In the genomic region with DNA sequence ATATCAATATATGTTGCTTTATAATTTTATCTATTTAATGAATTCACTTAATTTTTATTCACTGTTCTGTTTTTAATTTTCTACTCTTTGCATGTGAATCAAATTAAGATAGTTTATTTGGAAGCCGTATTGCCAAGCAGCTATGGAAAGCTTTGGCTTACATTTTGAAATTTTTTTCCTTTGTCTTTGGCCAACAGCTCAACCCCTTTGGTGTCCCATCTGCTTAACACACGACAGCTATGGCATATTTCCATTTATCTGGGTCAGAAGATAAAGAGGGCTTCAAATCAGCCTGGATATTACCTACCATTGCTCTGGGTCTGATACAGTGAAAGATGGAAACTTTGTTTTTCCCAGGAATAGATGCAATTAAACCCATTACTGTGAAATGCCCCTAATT, we compare ENCODE assay signal across 17 cellular contexts.
DNase-seq lines count a peak whose midpoint lies in the region; TF ChIP-seq lines count a peak whose summit lies in the region.
"Had no signal": no experiment of that assay in that cellular context is flagged by ENCODE, and none has a peak within 500 bp of the region (broad histone marks: within the 10 kb centered on the region; RNA-seq: fewer than 3 reads in every experiment).

No MANE protein-coding gene starts in this region.

- H3K27me3 ChIP-seq in CD8-positive, alpha-beta memory T cell (ENCODE audit: insufficient read depth, low read length, poor library complexity, severe bottlenecking) = no peaks in the 10 kb centered on the region
- H3K27me3 ChIP-seq in MM.1S (replicated peaks; ENCODE audit: insufficient read depth, low read length) = no peaks in the 10 kb centered on the region

- H3K27me3 Mint-ChIP-seq in CD8-positive, alpha-beta memory T cell = no peaks in the 10 kb centered on the region
- H3K27me3 Mint-ChIP-seq: CD4-positive, alpha-beta T cell; IgD-negative memory B cell had no signal

- in situ Hi-C loops in KBM-7 (cut with MboI; ENCODE audit: low pct_unique_long_range_greater_than_20kb, low sequenced_read_pairs) = no loop called here

- H3K27ac ChIP-seq in CD8-positive, alpha-beta memory T cell (ENCODE audit: low read depth, low read length) = no peak overlapping the region
- H3K27ac ChIP-seq in MM.1S (ENCODE audit: low read length) = no peak overlapping the region
- H3K27ac ChIP-seq: C4-2B had no signal

- H3K4me1 ChIP-seq in CD8-positive, alpha-beta memory T cell (ENCODE audit: insufficient read depth, low read length) = peaks cover 3% of the 10 kb centered on the region
- H3K4me1 ChIP-seq in MM.1S (ENCODE audit: low read length) = no peaks in the 10 kb centered on the region

- DNase-seq in AG09319 (ENCODE audit: extremely low read depth, low read depth) = peak; percentile 20
- peak; percentile 12 for DNase-seq in HFF-Myc (ENCODE audit: extremely low read depth, low read depth)
- peak; percentile 80 for DNase-seq in cerebellum (ENCODE audit: low spot score)
- DNase-seq in fibroblast of the conjunctiva (ENCODE audit: low read depth) = peak; percentile 5
- no peak for DNase-seq in CD8-positive, alpha-beta memory T cell
- no peak for DNase-seq in KBM-7
- no peak for DNase-seq in MM.1S
- DNase-seq: 8988T; AML-193; CD4-positive, alpha-beta T cell; DMS153; DMS79; GF-D8; H7 had no signal

- peaks cover 2 to 6% (median 3%) of the 10 kb centered on the region in 3 donors for H3K36me3 Mint-ChIP-seq in CD8-positive, alpha-beta memory T cell

- H3K4me1 Mint-ChIP-seq in CD8-positive, alpha-beta memory T cell = peaks cover 7 to 12% (median 12%) of the 10 kb centered on the region in 3 donors

- no peaks in the 10 kb centered on the region for H3F3A ChIP-seq in MM.1S (ENCODE audit: insufficient read depth, low read length)

- H3K27ac Mint-ChIP-seq in CD8-positive, alpha-beta memory T cell = no peak overlapping the region
- H3K27ac Mint-ChIP-seq: CD4-positive, alpha-beta T cell; GM23338; IgD-negative memory B cell had no signal

- H3K9me2 ChIP-seq in MM.1S (replicated peaks; ENCODE audit: insufficient read depth, low read length) = no peaks in the 10 kb centered on the region

- CTCF ChIA-PET in CD8-positive, alpha-beta memory T cell (lab: Charles Lee) = no interaction called here

- no peak overlapping the region for H3K9ac ChIP-seq in MM.1S (ENCODE audit: low read length)

- POLR2A ChIA-PET in CD8-positive, alpha-beta memory T cell (lab: Charles Lee) = no interaction called here

- H3K79me2 ChIP-seq in MM.1S (ENCODE audit: low read length) = no peaks in the 10 kb centered on the region

- H4K20me1 ChIP-seq in MM.1S (ENCODE audit: insufficient read depth, low read length) = no peaks in the 10 kb centered on the region

- no peaks in the 10 kb centered on the region for H3K9me3 ChIP-seq in CD8-positive, alpha-beta memory T cell (ENCODE audit: low read length)
- H3K9me3 ChIP-seq in MM.1S (replicated peaks; ENCODE audit: insufficient read depth, low read length) = no peaks in the 10 kb centered on the region

- TF ChIP-seq CTCF in AG09319 (IDR thresholded peaks at IDR 0.05; ENCODE audit: low read depth, low read length) = no peak
- TF ChIP-seq CTCF in HFF-Myc (IDR thresholded peaks at IDR 0.05; ENCODE audit: low read depth, low read length, missing control alignments) = no peak
- TF ChIP-seq CTCF in MM.1S (IDR thresholded peaks at IDR 0.05; ENCODE audit: low read length) = no peak

- no peak overlapping the region for H3K4me2 ChIP-seq in MM.1S (ENCODE audit: low read depth, low read length)
- H3K4me2 ChIP-seq: GM23338 had no signal

- H2AFZ ChIP-seq in MM.1S (ENCODE audit: low read length) = no peak overlapping the region
- H2AFZ ChIP-seq: GM23338 had no signal

- H3K4me3 ChIP-seq in HFF-Myc (replicated peaks; ENCODE audit: low read depth, low read length) (no peak overlapping the region), MM.1S (ENCODE audit: low read length) (no peak overlapping the region)
- no peak overlapping the region for H3K4me3 ChIP-seq in CD8-positive, alpha-beta memory T cell (ENCODE audit: low read length)
- H3K4me3 ChIP-seq: GM23338 had no signal

- H3K36me3 ChIP-seq in CD8-positive, alpha-beta memory T cell (ENCODE audit: insufficient read depth, low read length) = no peaks in the 10 kb centered on the region
- no peaks in the 10 kb centered on the region for H3K36me3 ChIP-seq in MM.1S (replicated peaks; ENCODE audit: insufficient read depth, low read length)

- no peaks in the 10 kb centered on the region for H3K9me3 Mint-ChIP-seq in CD8-positive, alpha-beta memory T cell
- H3K9me3 Mint-ChIP-seq: CD4-positive, alpha-beta T cell; GM23338 had no signal

- H3K4me3 Mint-ChIP-seq in CD8-positive, alpha-beta memory T cell = no peak overlapping the region
- H3K4me3 Mint-ChIP-seq: CD4-positive, alpha-beta T cell; GM23338; IgD-negative memory B cell had no signal

Comparison
In these comparisons a context has a peak if more than half of its experiments do, and no peak if none do; other contexts are left out.
1. DNase-seq: peak in AG09319 (single experiment), HFF-Myc (single experiment), cerebellum (single experiment) and fibroblast of the conjunctiva (single experiment); none in CD8-positive, alpha-beta memory T cell (0 of 5), KBM-7 (single experiment) and MM.1S (single experiment).